In the genomic region with DNA sequence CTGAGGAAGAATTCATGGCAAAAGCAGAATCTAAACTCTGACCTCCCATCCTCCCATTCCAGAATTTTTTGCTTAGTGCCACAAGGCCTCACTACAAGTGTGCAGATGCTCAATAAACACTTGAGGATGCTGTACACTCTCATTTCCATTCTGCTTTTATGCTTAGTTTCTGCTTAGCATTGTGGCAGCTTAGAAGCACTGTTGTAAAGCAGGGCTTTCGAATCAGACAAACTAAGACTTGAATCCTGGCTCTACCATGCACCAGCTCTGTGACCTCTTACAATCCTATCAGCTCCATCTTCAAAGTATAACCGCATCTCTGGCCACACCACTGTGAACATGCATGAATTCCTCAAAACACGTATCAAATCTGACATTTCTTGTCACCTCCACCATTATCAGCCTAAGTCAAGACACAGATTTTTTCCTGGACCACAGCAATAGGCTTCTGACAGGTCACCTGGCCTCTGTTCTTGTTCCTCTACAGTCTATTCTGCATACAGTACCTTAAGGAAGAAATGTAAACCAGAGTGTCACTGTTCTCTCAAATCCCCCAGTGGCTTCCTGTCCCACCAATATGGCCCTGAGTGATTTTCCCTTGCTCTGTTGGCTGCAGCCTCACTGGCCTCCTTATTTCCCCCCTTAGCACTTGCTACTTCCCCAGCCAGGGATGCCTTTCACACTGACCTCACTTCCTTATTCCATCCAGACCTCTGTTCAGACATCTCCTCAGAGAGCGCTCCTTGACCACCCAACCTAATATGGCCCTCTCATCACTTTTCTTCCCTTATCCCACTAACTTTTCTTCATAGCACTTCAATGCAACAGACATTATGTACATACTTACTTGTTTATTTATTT, we compare ENCODE assay signal across 1 cellular context.
TF ChIP-seq lines count a peak whose summit lies in the region.

No MANE protein-coding gene starts in this region.

TF ChIP-seq in H1, 55 proteins besides CTCF, POLR2A, EP300 and RAD21:
- TF ChIP-seq, protein P1, sequence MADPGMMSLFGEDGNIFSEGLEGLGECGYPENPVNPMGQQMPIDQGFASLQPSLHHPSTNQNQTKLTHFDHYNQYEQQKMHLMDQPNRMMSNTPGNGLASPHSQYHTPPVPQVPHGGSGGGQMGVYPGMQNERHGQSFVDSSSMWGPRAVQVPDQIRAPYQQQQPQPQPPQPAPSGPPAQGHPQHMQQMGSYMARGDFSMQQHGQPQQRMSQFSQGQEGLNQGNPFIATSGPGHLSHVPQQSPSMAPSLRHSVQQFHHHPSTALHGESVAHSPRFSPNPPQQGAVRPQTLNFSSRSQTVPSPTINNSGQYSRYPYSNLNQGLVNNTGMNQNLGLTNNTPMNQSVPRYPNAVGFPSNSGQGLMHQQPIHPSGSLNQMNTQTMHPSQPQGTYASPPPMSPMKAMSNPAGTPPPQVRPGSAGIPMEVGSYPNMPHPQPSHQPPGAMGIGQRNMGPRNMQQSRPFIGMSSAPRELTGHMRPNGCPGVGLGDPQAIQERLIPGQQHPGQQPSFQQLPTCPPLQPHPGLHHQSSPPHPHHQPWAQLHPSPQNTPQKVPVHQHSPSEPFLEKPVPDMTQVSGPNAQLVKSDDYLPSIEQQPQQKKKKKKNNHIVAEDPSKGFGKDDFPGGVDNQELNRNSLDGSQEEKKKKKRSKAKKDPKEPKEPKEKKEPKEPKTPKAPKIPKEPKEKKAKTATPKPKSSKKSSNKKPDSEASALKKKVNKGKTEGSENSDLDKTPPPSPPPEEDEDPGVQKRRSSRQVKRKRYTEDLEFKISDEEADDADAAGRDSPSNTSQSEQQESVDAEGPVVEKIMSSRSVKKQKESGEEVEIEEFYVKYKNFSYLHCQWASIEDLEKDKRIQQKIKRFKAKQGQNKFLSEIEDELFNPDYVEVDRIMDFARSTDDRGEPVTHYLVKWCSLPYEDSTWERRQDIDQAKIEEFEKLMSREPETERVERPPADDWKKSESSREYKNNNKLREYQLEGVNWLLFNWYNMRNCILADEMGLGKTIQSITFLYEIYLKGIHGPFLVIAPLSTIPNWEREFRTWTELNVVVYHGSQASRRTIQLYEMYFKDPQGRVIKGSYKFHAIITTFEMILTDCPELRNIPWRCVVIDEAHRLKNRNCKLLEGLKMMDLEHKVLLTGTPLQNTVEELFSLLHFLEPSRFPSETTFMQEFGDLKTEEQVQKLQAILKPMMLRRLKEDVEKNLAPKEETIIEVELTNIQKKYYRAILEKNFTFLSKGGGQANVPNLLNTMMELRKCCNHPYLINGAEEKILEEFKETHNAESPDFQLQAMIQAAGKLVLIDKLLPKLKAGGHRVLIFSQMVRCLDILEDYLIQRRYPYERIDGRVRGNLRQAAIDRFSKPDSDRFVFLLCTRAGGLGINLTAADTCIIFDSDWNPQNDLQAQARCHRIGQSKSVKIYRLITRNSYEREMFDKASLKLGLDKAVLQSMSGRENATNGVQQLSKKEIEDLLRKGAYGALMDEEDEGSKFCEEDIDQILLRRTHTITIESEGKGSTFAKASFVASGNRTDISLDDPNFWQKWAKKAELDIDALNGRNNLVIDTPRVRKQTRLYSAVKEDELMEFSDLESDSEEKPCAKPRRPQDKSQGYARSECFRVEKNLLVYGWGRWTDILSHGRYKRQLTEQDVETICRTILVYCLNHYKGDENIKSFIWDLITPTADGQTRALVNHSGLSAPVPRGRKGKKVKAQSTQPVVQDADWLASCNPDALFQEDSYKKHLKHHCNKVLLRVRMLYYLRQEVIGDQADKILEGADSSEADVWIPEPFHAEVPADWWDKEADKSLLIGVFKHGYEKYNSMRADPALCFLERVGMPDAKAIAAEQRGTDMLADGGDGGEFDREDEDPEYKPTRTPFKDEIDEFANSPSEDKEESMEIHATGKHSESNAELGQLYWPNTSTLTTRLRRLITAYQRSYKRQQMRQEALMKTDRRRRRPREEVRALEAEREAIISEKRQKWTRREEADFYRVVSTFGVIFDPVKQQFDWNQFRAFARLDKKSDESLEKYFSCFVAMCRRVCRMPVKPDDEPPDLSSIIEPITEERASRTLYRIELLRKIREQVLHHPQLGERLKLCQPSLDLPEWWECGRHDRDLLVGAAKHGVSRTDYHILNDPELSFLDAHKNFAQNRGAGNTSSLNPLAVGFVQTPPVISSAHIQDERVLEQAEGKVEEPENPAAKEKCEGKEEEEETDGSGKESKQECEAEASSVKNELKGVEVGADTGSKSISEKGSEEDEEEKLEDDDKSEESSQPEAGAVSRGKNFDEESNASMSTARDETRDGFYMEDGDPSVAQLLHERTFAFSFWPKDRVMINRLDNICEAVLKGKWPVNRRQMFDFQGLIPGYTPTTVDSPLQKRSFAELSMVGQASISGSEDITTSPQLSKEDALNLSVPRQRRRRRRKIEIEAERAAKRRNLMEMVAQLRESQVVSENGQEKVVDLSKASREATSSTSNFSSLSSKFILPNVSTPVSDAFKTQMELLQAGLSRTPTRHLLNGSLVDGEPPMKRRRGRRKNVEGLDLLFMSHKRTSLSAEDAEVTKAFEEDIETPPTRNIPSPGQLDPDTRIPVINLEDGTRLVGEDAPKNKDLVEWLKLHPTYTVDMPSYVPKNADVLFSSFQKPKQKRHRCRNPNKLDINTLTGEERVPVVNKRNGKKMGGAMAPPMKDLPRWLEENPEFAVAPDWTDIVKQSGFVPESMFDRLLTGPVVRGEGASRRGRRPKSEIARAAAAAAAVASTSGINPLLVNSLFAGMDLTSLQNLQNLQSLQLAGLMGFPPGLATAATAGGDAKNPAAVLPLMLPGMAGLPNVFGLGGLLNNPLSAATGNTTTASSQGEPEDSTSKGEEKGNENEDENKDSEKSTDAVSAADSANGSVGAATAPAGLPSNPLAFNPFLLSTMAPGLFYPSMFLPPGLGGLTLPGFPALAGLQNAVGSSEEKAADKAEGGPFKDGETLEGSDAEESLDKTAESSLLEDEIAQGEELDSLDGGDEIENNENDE (IDR thresholded peaks at IDR 0.05; ENCODE audit: insufficient replicate concordance, low read length): no peak
- no peak for TF ChIP-seq TEAD4 (IDR thresholded peaks at IDR 0.05; ENCODE audit: low read depth, low read length)
- TF ChIP-seq CTBP2 (IDR thresholded peaks at IDR 0.05; ENCODE audit: borderline replicate concordance, insufficient read depth, insufficient read length, low read length): no peak
- TF ChIP-seq BRCA1 (IDR thresholded peaks at IDR 0.05; ENCODE audit: low read depth, low read length): no peak
- no peak for TF ChIP-seq BCL11A (IDR thresholded peaks at IDR 0.05; ENCODE audit: low read depth in 2 of 2, low read length in 2 of 2)
- no peak for TF ChIP-seq MAFK (IDR thresholded peaks at IDR 0.05; ENCODE audit: low read depth, low read length)
- TF ChIP-seq CBX8 (IDR thresholded peaks at IDR 0.05; ENCODE audit: borderline replicate concordance, low read depth, low read length): no peak
- TF ChIP-seq CBX5 (IDR thresholded peaks at IDR 0.05; ENCODE audit: low read depth, low read length): no peak
- no peak for TF ChIP-seq HDAC2 (IDR thresholded peaks at IDR 0.05; ENCODE audit: borderline replicate concordance in 1 of 2, low read depth in 2 of 2, low read length in 2 of 2)
- TF ChIP-seq CHD2 (IDR thresholded peaks at IDR 0.05; ENCODE audit: low read length): no peak
- TF ChIP-seq, protein P2, sequence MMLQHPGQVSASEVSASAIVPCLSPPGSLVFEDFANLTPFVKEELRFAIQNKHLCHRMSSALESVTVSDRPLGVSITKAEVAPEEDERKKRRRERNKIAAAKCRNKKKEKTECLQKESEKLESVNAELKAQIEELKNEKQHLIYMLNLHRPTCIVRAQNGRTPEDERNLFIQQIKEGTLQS (IDR thresholded peaks at IDR 0.05; ENCODE audit: insufficient read depth, low read depth, low read length): no peak
- TF ChIP-seq E2F6 (IDR thresholded peaks at IDR 0.05): no peak
- no peak for TF ChIP-seq JUN (IDR thresholded peaks at IDR 0.05; ENCODE audit: low read depth, low read length)
- TF ChIP-seq EZH2 (IDR thresholded peaks at IDR 0.05; ENCODE audit: low read depth, low read length, severe bottlenecking): no peak
- no peak for TF ChIP-seq NRF1 (IDR thresholded peaks at IDR 0.05; ENCODE audit: low read depth, low read length)
